Comparison of ENCODE assay signal across 40 cellular contexts in the genomic region with DNA sequence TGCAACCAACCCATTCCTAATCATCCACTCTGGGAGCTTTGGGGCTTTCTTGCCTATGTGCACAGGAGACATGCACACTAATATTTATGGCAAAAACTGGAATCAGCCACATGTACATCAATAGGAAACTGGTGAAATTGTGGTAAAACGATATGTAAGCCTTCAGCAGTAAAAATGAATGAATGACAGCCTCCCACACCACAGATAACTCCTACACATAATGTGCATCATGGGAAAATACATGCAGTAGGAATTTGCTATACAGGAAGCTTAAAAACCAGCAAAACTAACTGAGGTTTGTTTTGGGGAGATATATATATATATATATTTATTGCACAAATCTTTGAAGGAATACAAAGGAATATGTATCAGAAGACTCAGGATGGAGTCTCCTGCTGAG. TPM values are rescaled to one million over a fixed set of nuclear protein-coding genes. Genes with fewer than 3 reads are reported as not detected.
"Had no signal": no experiment of that assay in that cellular context is flagged by ENCODE, and none has a peak within 500 bp of the region (broad histone marks: within the 10 kb centered on the region; RNA-seq: fewer than 3 reads in every experiment).

No MANE protein-coding gene starts in this region.

- DNase-seq: Karpas-422, MG63, MM.1S, MV-4-11, NCI-H1048, NCI-H1092, NCI-H1092 treated with DMSO at 0.1 percent for 48 hours, NCI-H1105, NCI-H1105 treated with DMSO at 0.1 percent for 48 hours, NCI-H1417, NCI-H1417 treated with DMSO at 0.1 percent for 48 hours, NCI-H1436, NCI-H1436 treated with DMSO at 0.1 percent for 48 hours, NCI-H146, NCI-H1694, NCI-H1694 treated with DMSO at 0.1 percent for 48 hours, NCI-H187, NCI-H187 treated with DMSO at 0.1 percent for 48 hours, NCI-H1930, NCI-H2029, NCI-H2029 treated with DMSO at 0.1 percent for 48 hours, NCI-H2081, NCI-H2081 treated with DMSO at 0.1 percent for 48 hours, NCI-H2107, NCI-H2171, NCI-H2171 treated with DMSO at 0.1 percent for 48 hours, NCI-H2227 treated with DMSO at 0.1 percent for 48 hours, NCI-H226, NCI-H345, NCI-H446, NCI-H446 treated with DMSO at 0.1 percent for 48 hours, NCI-H510A, NCI-H510A treated with DMSO at 0.1 percent for 48 hours, NCI-H524, NCI-H524 treated with DMSO at 0.1 percent for 48 hours, NCI-H526 had no signal

RNA-seq across cellular contexts. Expression of a gene that starts 47.6 kb away (rescaled TPM):
- total RNA-seq: LHCN-M2, M059J, MCF 10A, NCI-H460 had no signal
